9 cellular contexts compared by ENCODE assay signal in the genomic region with DNA sequence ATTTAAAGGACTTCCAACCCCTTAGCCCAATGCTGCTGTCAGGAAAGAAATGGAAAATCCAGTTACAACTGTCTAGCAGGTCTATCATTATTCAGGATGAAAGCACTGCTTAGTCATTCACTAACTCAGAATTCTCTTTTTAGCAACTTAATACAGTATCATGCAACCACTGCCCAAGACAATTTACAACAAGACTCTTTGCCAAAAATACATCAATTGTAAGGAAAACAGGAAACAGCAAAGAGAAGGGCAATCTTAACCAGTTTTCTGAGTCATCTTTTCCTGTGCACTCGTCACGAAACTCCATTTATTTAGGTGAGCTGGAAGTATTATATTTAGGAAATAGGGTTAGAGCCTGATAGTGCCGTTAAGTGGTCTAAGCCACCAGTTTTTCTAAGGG.
DNase-seq lines count a peak whose midpoint lies in the region; ATAC-seq and TF ChIP-seq lines count a peak whose summit lies in the region.
"Had no signal": no experiment of that assay in that cellular context is flagged by ENCODE, and none has a peak within 500 bp of the region (broad histone marks: within the 10 kb centered on the region; RNA-seq: fewer than 3 reads in every experiment).

No MANE protein-coding gene starts in this region.

- H3K9me2 ChIP-seq in neural cell (ENCODE audit: insufficient read depth, low read length), result no peaks in the 10 kb centered on the region

- in situ Hi-C loops in G401 (cut with HindIII; ENCODE audit: low sequenced_read_pairs), result no loop called here

- H3K27ac Mint-ChIP-seq in chondrocyte (ENCODE audit: unreplicated experiment), result peak overlapping the region; percentile 94

- H3K27me3 Mint-ChIP-seq in chondrocyte (ENCODE audit: low read depth), result no peaks in the 10 kb centered on the region

- no peak overlapping the region for H3K27ac ChIP-seq in neural cell (ENCODE audit: low read length)
- H3K27ac ChIP-seq in lower lobe of right lung, result no peak overlapping the region
- H3K27ac ChIP-seq: colonic mucosa had no signal

- H3K27me3 ChIP-seq in neural cell (ENCODE audit: insufficient read depth, low read depth, low read length), result no peaks in the 10 kb centered on the region
- H3K27me3 ChIP-seq in lower lobe of right lung (ENCODE audit: low read depth), result no peaks in the 10 kb centered on the region
- H3K27me3 ChIP-seq: colonic mucosa had no signal

- H2AFZ ChIP-seq in neural cell (ENCODE audit: low read depth, low read length), result no peak overlapping the region

- H3K9me3 ChIP-seq in neural cell (ENCODE audit: low read length), result no peaks in the 10 kb centered on the region
- no peaks in the 10 kb centered on the region for H3K9me3 ChIP-seq in lower lobe of right lung
- H3K9me3 ChIP-seq: colonic mucosa had no signal

- H3K36me3 ChIP-seq in neural cell (ENCODE audit: insufficient read depth, low read length) (no peaks in the 10 kb centered on the region), lower lobe of right lung (no peaks in the 10 kb centered on the region)
- H3K36me3 ChIP-seq: colonic mucosa had no signal

- H3K36me3 Mint-ChIP-seq in chondrocyte (ENCODE audit: low read depth), result no peaks in the 10 kb centered on the region

- H3K4me3 Mint-ChIP-seq in chondrocyte (ENCODE audit: unreplicated experiment), result no peak overlapping the region

- H3F3A ChIP-seq in neural cell (ENCODE audit: insufficient read depth, low read length, poor library complexity, severe bottlenecking), result no peaks in the 10 kb centered on the region

- H3K79me2 ChIP-seq in neural cell (replicated peaks; ENCODE audit: insufficient read depth, low read length), result no peaks in the 10 kb centered on the region

- TF ChIP-seq RAD21 in neural cell (conservative IDR thresholded peaks at IDR 0.05), result no peak

- no peak for TF ChIP-seq CTCF in chondrocyte (IDR thresholded peaks at IDR 0.05)
- no peak for TF ChIP-seq CTCF in neural cell (IDR thresholded peaks at IDR 0.05; ENCODE audit: poor library complexity, severe bottlenecking)
- TF ChIP-seq CTCF in lower lobe of right lung (IDR thresholded peaks at IDR 0.05), result no peak

- ATAC-seq in lower lobe of right lung (no peak), HG03139 (IDR thresholded peaks at IDR 0.05; ENCODE audit: unreplicated experiment) (no peak)

- no peak overlapping the region for H3K4me2 ChIP-seq in neural cell (ENCODE audit: low read length)

- H3K4me3 ChIP-seq in neural cell (ENCODE audit: low read length), result no peak overlapping the region
- no peak overlapping the region for H3K4me3 ChIP-seq in lower lobe of right lung
- H3K4me3 ChIP-seq: colonic mucosa had no signal

- TF ChIP-seq EP300 in neural cell (conservative IDR thresholded peaks at IDR 0.05; ENCODE audit: poor library complexity, severe bottlenecking), result no peak

- H4K20me1 ChIP-seq in neural cell (ENCODE audit: insufficient read depth), result no peaks in the 10 kb centered on the region

- no peak overlapping the region for H3K9ac ChIP-seq in neural cell (ENCODE audit: low read length)

- intact Hi-C loops in lower lobe of right lung (cut with DNase I), result no loop called here

- H3K9me3 Mint-ChIP-seq in chondrocyte (ENCODE audit: low read depth), result peaks cover 5% of the 10 kb centered on the region

- peaks cover 39% of the 10 kb centered on the region for H3K4me1 Mint-ChIP-seq in chondrocyte (ENCODE audit: low read depth)

- H3K4me1 ChIP-seq in lower lobe of right lung, result no peaks in the 10 kb centered on the region
- H3K4me1 ChIP-seq: colonic mucosa had no signal

- DNase-seq in G401 (ENCODE audit: low spot score) (peak; percentile 13), NOMO-1 (lab: John Stamatoyannopoulos, UW; ENCODE audit: unreplicated experiment in 2 of 2) (peak; percentile 73 to 76), chondrocyte (ENCODE audit: low spot score) (no peak), DMS 273 (lab: John Stamatoyannopoulos, UW; ENCODE audit: unreplicated experiment) (no peak), lower lobe of right lung (no peak), NCI-H774 (lab: John Stamatoyannopoulos, UW) (no peak)
- DNase-seq: colonic mucosa had no signal

TF ChIP-seq in neural cell, 6 proteins besides CTCF, POLR2A, EP300 and RAD21:
- TF ChIP-seq SMC3 (conservative IDR thresholded peaks at IDR 0.05; ENCODE audit: poor library complexity), result no peak
- no peak for TF ChIP-seq POLR2AphosphoS5 (IDR thresholded peaks at IDR 0.05)
- TF ChIP-seq TAF1 (IDR thresholded peaks at IDR 0.05; ENCODE audit: low read depth), result no peak
- TF ChIP-seq, protein P1, sequence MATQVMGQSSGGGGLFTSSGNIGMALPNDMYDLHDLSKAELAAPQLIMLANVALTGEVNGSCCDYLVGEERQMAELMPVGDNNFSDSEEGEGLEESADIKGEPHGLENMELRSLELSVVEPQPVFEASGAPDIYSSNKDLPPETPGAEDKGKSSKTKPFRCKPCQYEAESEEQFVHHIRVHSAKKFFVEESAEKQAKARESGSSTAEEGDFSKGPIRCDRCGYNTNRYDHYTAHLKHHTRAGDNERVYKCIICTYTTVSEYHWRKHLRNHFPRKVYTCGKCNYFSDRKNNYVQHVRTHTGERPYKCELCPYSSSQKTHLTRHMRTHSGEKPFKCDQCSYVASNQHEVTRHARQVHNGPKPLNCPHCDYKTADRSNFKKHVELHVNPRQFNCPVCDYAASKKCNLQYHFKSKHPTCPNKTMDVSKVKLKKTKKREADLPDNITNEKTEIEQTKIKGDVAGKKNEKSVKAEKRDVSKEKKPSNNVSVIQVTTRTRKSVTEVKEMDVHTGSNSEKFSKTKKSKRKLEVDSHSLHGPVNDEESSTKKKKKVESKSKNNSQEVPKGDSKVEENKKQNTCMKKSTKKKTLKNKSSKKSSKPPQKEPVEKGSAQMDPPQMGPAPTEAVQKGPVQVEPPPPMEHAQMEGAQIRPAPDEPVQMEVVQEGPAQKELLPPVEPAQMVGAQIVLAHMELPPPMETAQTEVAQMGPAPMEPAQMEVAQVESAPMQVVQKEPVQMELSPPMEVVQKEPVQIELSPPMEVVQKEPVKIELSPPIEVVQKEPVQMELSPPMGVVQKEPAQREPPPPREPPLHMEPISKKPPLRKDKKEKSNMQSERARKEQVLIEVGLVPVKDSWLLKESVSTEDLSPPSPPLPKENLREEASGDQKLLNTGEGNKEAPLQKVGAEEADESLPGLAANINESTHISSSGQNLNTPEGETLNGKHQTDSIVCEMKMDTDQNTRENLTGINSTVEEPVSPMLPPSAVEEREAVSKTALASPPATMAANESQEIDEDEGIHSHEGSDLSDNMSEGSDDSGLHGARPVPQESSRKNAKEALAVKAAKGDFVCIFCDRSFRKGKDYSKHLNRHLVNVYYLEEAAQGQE (IDR thresholded peaks at IDR 0.05; ENCODE audit: borderline replicate concordance), result peak; percentile 71

Comparison
In these comparisons a context has a peak if more than half of its experiments do, and no peak if none do; other contexts are left out.
1. DNase-seq: peak in G401 (single experiment) and NOMO-1 (2 of 2); none in chondrocyte (single experiment), DMS 273 (single experiment), lower lobe of right lung (single experiment) and NCI-H774 (single experiment).